9 cellular contexts compared by ENCODE assay signal in the genomic region with DNA sequence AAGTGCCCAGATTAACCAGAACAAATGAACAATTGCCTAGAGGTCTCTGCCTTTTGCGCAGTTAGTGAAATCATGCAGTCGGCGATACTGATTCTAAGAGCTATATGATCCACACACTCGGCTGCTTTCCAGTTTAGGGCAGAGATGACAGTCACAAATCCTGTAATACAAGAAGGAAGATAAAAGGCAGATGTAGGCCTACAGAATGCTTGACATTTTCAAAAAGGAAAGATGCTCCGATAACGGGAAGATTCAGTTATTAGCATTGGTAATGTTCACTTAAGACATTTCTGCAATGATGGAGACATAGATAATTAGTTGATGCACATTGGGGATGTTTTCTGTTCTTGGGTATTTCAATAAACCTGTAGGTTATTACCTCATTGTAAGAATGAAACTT. TPM values are rescaled to one million over a fixed set of nuclear protein-coding genes. Genes with fewer than 3 reads are reported as not detected.
"Had no signal": no experiment of that assay in that cellular context is flagged by ENCODE, and none has a peak within 500 bp of the region (broad histone marks: within the 10 kb centered on the region; RNA-seq: fewer than 3 reads in every experiment).

No MANE protein-coding gene starts in this region.

- H3K36me3 Mint-ChIP-seq: IgD-negative memory B cell had no signal

- H3K27ac Mint-ChIP-seq: IgD-negative memory B cell had no signal

- H3K4me1 Mint-ChIP-seq: IgD-negative memory B cell had no signal

- H3K4me3 Mint-ChIP-seq: IgD-negative memory B cell had no signal

- H3K9me3 Mint-ChIP-seq: IgD-negative memory B cell had no signal

- H3K4me3 ChIP-seq: K562 had no signal

- H3K4me2 ChIP-seq: KMS-11 had no signal

- ATAC-seq: HepG2, K562 had no signal

- DNase-seq: IMR-90, KBM-7, KG1 had no signal

- H3K27ac ChIP-seq: HL-60, KMS-11 had no signal

- H3K9ac ChIP-seq: KMS-11 had no signal

RNA-seq across cellular contexts. Expression of gene NYAP2, which starts 19.5 kb away (rescaled TPM):
- total RNA-seq: HepG2, HT1080, IMR-90 had no signal
- polyA plus RNA-seq: HepG2, IgD-negative memory B cell, IMR-90 had no signal
